In the genomic region with DNA sequence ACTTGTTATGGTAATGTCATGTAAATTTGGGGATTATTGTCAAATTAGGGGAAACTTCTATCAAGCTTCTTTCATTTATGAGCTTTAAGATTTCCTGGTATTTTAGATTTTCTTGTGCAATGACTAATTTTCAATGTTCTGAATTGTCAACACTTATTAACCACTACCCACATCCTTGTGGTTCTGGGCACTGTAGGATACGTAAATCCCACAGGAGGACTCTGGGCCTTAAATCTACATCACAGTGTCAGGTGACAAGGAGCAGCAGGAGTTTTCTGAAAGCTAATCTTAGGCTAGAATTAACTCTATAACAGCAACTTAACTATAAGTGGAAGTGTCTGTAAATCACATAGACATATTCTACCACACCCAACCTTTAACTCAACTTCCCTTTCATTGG, we compare ENCODE assay signal across 26 cellular contexts.
DNase-seq lines count a peak whose midpoint lies in the region; ATAC-seq and TF ChIP-seq lines count a peak whose summit lies in the region.
"Had no signal": no experiment of that assay in that cellular context is flagged by ENCODE, and none has a peak within 500 bp of the region (broad histone marks: within the 10 kb centered on the region; RNA-seq: fewer than 3 reads in every experiment).

No MANE protein-coding gene starts in this region.

- H3K27ac ChIP-seq in lower lobe of right lung: no peak overlapping the region
- H3K27ac ChIP-seq: breast epithelium, coronary artery, GM23248, heart left ventricle, testis had no signal

- peaks cover 3% of the 10 kb centered on the region for H3K4me1 Mint-ChIP-seq in activated naive CD8-positive, alpha-beta T cell treated with anti-CD3 and anti-CD28 coated beads for 36 hours
- H3K4me1 Mint-ChIP-seq: CD4-positive, CD25-positive, alpha-beta regulatory T cell; memory B cell; stimulated activated naive B cell treated with anti-CD40 and anti-IgM and Interleukin-4, amounts not matched to agents 10 μg/mL and 1 μg/mL and 100 μg/mL, for 72 hours had no signal

- intact Hi-C loops in lower lobe of right lung (cut with DNase I): no loop called here

- H3K4me3 ChIP-seq in astrocyte of the spinal cord (ENCODE audit: low read depth, low read length): no peak overlapping the region
- H3K4me3 ChIP-seq in skeletal muscle cell (ENCODE audit: low read depth, low read length): no peak overlapping the region
- H3K4me3 ChIP-seq in lower lobe of right lung: no peak overlapping the region
- H3K4me3 ChIP-seq: breast epithelium, coronary artery, GM23248, heart left ventricle, testis had no signal

- no peak overlapping the region for H3K27ac Mint-ChIP-seq in activated naive CD8-positive, alpha-beta T cell treated with anti-CD3 and anti-CD28 coated beads for 36 hours
- H3K27ac Mint-ChIP-seq: CD4-positive, CD25-positive, alpha-beta regulatory T cell; memory B cell; stimulated activated naive B cell treated with anti-CD40 and anti-IgM and Interleukin-4, amounts not matched to agents 10 μg/mL and 1 μg/mL and 100 μg/mL, for 72 hours had no signal

- in situ Hi-C loops in astrocyte of the spinal cord (cut with HindIII; ENCODE audit: low sequenced_read_pairs): no loop called here

- DNase-seq in HK-2 (ENCODE audit: unreplicated experiment) (peak; percentile 6), NOMO-1 (lab: John Stamatoyannopoulos, UW; ENCODE audit: unreplicated experiment in 2 of 2) (peak; percentile 38 to 64), astrocyte of the spinal cord (ENCODE audit: low read depth, low spot score) (peak; percentile 61), skeletal muscle cell (ENCODE audit: low read depth) (peak; percentile 41), lower lobe of right lung (no peak)
- no peak for DNase-seq in activated naive CD8-positive, alpha-beta T cell treated with anti-CD3 and anti-CD28 coated beads for 36 hours
- DNase-seq: activated CD8-positive, alpha-beta memory T cell treated with anti-CD3 and anti-CD28 coated beads for 24 hours; CD4-positive, CD25-positive, alpha-beta regulatory T cell; effector memory CD4-positive, alpha-beta T cell; EL; GM23248; heart left ventricle; IMR-90; NCI-H1105; NCI-H1930; NCI-H226; NCI-H774; OCI-M1; stimulated activated naive B cell treated with anti-CD40 and anti-IgM and Interleukin-4, amounts not matched to agents 10 μg/mL and 1 μg/mL and 100 μg/mL, for 72 hours; testis had no signal

- H3K36me3 ChIP-seq in lower lobe of right lung: no peaks in the 10 kb centered on the region
- H3K36me3 ChIP-seq: breast epithelium, heart left ventricle had no signal

- no peak for ATAC-seq in lower lobe of right lung
- no peak for ATAC-seq in GM21717 (IDR thresholded peaks at IDR 0.05; ENCODE audit: unreplicated experiment)
- ATAC-seq: heart left ventricle, Right ventricle myocardium inferior, sciatic nerve had no signal

- peaks cover 1% of the 10 kb centered on the region for H3K9me3 Mint-ChIP-seq in activated naive CD8-positive, alpha-beta T cell treated with anti-CD3 and anti-CD28 coated beads for 36 hours
- H3K9me3 Mint-ChIP-seq: memory B cell; stimulated activated naive B cell treated with anti-CD40 and anti-IgM and Interleukin-4, amounts not matched to agents 10 μg/mL and 1 μg/mL and 100 μg/mL, for 72 hours had no signal

- no peak overlapping the region for H3K4me3 Mint-ChIP-seq in activated naive CD8-positive, alpha-beta T cell treated with anti-CD3 and anti-CD28 coated beads for 36 hours
- H3K4me3 Mint-ChIP-seq: CD4-positive, CD25-positive, alpha-beta regulatory T cell; memory B cell; stimulated activated naive B cell treated with anti-CD40 and anti-IgM and Interleukin-4, amounts not matched to agents 10 μg/mL and 1 μg/mL and 100 μg/mL, for 72 hours had no signal

- H3K27me3 Mint-ChIP-seq in activated naive CD8-positive, alpha-beta T cell treated with anti-CD3 and anti-CD28 coated beads for 36 hours: peaks cover 31% of the 10 kb centered on the region
- H3K27me3 Mint-ChIP-seq: CD4-positive, CD25-positive, alpha-beta regulatory T cell had no signal

- no peaks in the 10 kb centered on the region for H3K27me3 ChIP-seq in lower lobe of right lung (ENCODE audit: low read depth)
- H3K27me3 ChIP-seq: breast epithelium, heart left ventricle, testis had no signal

- TF ChIP-seq CTCF in astrocyte of the spinal cord (IDR thresholded peaks at IDR 0.05; ENCODE audit: low read depth, low read length) (no peak), lower lobe of right lung (IDR thresholded peaks at IDR 0.05) (no peak)

- H3K4me1 ChIP-seq in lower lobe of right lung: no peaks in the 10 kb centered on the region
- H3K4me1 ChIP-seq: breast epithelium, heart left ventricle, testis had no signal

- H3K36me3 Mint-ChIP-seq in activated naive CD8-positive, alpha-beta T cell treated with anti-CD3 and anti-CD28 coated beads for 36 hours: no peaks in the 10 kb centered on the region
- H3K36me3 Mint-ChIP-seq: CD4-positive, CD25-positive, alpha-beta regulatory T cell; memory B cell; stimulated activated naive B cell treated with anti-CD40 and anti-IgM and Interleukin-4, amounts not matched to agents 10 μg/mL and 1 μg/mL and 100 μg/mL, for 72 hours had no signal

- H3K9me3 ChIP-seq in lower lobe of right lung: no peaks in the 10 kb centered on the region
- H3K9me3 ChIP-seq: breast epithelium, heart left ventricle, testis had no signal

Comparison
In these comparisons a context has a peak if more than half of its experiments do, and no peak if none do; other contexts are left out.
1. DNase-seq: peak in HK-2 (single experiment), NOMO-1 (2 of 2), astrocyte of the spinal cord (single experiment) and skeletal muscle cell (single experiment); none in activated naive CD8-positive, alpha-beta T cell treated with anti-CD3 and anti-CD28 coated beads for 36 hours (single experiment) and lower lobe of right lung (single experiment).